Comparison of ENCODE assay signal across 1 cellular context in genomic region chr19:49890349-49891311, GRCh38.
TF ChIP-seq lines count a peak whose summit lies in the region.

No MANE protein-coding gene starts in this region.

TF ChIP-seq in WTC11, 78 proteins besides CTCF, POLR2A, EP300 and RAD21 (continued from another document and continues in another):
- TF ChIP-seq HMGXB4 (CRISPR knock-in tag; IDR thresholded peaks at IDR 0.05) (peak; percentile 88; the same call in 1 of the 2 replicates), SMAD4 (CRISPR knock-in tag; IDR thresholded peaks at IDR 0.05) (no peak), ZNF232 (CRISPR knock-in tag; IDR thresholded peaks at IDR 0.05) (peak; percentile 82; the same call in 1 of the 2 replicates), KAT7 (CRISPR knock-in tag; IDR thresholded peaks at IDR 0.05; ENCODE audit: borderline replicate concordance) (peak; percentile 76; the same call in 1 of the 2 replicates), ZNF317 (CRISPR knock-in tag; IDR thresholded peaks at IDR 0.05; ENCODE audit: borderline replicate concordance, low read depth) (no peak; the same call in 1 of the 2 replicates), NR2C2 (CRISPR knock-in tag; IDR thresholded peaks at IDR 0.05) (no peak), ATF6 (CRISPR knock-in tag; IDR thresholded peaks at IDR 0.05) (no peak), ZNF219 (CRISPR knock-in tag; IDR thresholded peaks at IDR 0.05; ENCODE audit: borderline replicate concordance) (no peak), MLX (CRISPR knock-in tag; IDR thresholded peaks at IDR 0.05) (no peak; the same call in 1 of the 2 replicates), ZNF281 (CRISPR knock-in tag; IDR thresholded peaks at IDR 0.05) (no peak; the same call in none of the 2 replicates), OVOL2 (CRISPR knock-in tag; IDR thresholded peaks at IDR 0.05; ENCODE audit: borderline replicate concordance) (no peak), ATF2 (CRISPR knock-in tag; IDR thresholded peaks at IDR 0.05; ENCODE audit: borderline replicate concordance, low read depth) (no peak), TEAD1 (CRISPR knock-in tag; IDR thresholded peaks at IDR 0.05) (peak; percentile 80; the same call in 1 of the 2 replicates), SMAD3 (CRISPR knock-in tag; IDR thresholded peaks at IDR 0.05; ENCODE audit: borderline replicate concordance) (peak; percentile 77; the same call in 1 of the 2 replicates), ZBTB43 (CRISPR knock-in tag; IDR thresholded peaks at IDR 0.05) (no peak; the same call in none of the 2 replicates), FOXJ3 (CRISPR knock-in tag; IDR thresholded peaks at IDR 0.05; ENCODE audit: borderline replicate concordance) (no peak), HMGA2 (CRISPR knock-in tag; IDR thresholded peaks at IDR 0.05) (no peak), MAX (CRISPR knock-in tag; IDR thresholded peaks at IDR 0.05) (peak; percentile 97), PREB (CRISPR knock-in tag; IDR thresholded peaks at IDR 0.05; ENCODE audit: borderline replicate concordance) (no peak), ZNF425 (CRISPR knock-in tag; conservative IDR thresholded peaks at IDR 0.05) (no peak), CREM (CRISPR knock-in tag; IDR thresholded peaks at IDR 0.05) (0 out of 2 replicates have a peak, but pooled peaks have one; percentile 68), ZNF671 (CRISPR knock-in tag; IDR thresholded peaks at IDR 0.05) (no peak; the same call in 1 of the 2 replicates), NFATC4 (CRISPR knock-in tag; IDR thresholded peaks at IDR 0.05) (no peak), ZNF416 (CRISPR knock-in tag; IDR thresholded peaks at IDR 0.05) (no peak), ZNF396 (CRISPR knock-in tag; IDR thresholded peaks at IDR 0.05; ENCODE audit: borderline replicate concordance) (no peak), NR1H2 (CRISPR knock-in tag; IDR thresholded peaks at IDR 0.05) (0 out of 2 replicates have a peak, but pooled peaks have one; percentile 67)
- TF ChIP-seq, protein P1, sequence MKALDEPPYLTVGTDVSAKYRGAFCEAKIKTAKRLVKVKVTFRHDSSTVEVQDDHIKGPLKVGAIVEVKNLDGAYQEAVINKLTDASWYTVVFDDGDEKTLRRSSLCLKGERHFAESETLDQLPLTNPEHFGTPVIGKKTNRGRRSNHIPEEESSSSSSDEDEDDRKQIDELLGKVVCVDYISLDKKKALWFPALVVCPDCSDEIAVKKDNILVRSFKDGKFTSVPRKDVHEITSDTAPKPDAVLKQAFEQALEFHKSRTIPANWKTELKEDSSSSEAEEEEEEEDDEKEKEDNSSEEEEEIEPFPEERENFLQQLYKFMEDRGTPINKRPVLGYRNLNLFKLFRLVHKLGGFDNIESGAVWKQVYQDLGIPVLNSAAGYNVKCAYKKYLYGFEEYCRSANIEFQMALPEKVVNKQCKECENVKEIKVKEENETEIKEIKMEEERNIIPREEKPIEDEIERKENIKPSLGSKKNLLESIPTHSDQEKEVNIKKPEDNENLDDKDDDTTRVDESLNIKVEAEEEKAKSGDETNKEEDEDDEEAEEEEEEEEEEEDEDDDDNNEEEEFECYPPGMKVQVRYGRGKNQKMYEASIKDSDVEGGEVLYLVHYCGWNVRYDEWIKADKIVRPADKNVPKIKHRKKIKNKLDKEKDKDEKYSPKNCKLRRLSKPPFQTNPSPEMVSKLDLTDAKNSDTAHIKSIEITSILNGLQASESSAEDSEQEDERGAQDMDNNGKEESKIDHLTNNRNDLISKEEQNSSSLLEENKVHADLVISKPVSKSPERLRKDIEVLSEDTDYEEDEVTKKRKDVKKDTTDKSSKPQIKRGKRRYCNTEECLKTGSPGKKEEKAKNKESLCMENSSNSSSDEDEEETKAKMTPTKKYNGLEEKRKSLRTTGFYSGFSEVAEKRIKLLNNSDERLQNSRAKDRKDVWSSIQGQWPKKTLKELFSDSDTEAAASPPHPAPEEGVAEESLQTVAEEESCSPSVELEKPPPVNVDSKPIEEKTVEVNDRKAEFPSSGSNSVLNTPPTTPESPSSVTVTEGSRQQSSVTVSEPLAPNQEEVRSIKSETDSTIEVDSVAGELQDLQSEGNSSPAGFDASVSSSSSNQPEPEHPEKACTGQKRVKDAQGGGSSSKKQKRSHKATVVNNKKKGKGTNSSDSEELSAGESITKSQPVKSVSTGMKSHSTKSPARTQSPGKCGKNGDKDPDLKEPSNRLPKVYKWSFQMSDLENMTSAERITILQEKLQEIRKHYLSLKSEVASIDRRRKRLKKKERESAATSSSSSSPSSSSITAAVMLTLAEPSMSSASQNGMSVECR (CRISPR knock-in tag; IDR thresholded peaks at IDR 0.05; ENCODE audit: borderline replicate concordance): peak; percentile 70; the same call in 1 of the 2 replicates
- TF ChIP-seq, protein P2, sequence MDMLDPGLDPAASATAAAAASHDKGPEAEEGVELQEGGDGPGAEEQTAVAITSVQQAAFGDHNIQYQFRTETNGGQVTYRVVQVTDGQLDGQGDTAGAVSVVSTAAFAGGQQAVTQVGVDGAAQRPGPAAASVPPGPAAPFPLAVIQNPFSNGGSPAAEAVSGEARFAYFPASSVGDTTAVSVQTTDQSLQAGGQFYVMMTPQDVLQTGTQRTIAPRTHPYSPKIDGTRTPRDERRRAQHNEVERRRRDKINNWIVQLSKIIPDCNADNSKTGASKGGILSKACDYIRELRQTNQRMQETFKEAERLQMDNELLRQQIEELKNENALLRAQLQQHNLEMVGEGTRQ (CRISPR knock-in tag; IDR thresholded peaks at IDR 0.05): no peak
- TF ChIP-seq, protein P3, sequence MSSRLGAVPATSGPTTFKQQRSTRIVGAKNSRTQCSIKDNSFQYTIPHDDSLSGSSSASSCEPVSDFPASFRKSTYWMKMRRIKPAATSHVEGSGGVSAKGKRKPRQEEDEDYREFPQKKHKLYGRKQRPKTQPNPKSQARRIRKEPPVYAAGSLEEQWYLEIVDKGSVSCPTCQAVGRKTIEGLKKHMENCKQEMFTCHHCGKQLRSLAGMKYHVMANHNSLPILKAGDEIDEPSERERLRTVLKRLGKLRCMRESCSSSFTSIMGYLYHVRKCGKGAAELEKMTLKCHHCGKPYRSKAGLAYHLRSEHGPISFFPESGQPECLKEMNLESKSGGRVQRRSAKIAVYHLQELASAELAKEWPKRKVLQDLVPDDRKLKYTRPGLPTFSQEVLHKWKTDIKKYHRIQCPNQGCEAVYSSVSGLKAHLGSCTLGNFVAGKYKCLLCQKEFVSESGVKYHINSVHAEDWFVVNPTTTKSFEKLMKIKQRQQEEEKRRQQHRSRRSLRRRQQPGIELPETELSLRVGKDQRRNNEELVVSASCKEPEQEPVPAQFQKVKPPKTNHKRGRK (CRISPR knock-in tag; IDR thresholded peaks at IDR 0.05; ENCODE audit: borderline replicate concordance): no peak
- TF ChIP-seq, protein P4, sequence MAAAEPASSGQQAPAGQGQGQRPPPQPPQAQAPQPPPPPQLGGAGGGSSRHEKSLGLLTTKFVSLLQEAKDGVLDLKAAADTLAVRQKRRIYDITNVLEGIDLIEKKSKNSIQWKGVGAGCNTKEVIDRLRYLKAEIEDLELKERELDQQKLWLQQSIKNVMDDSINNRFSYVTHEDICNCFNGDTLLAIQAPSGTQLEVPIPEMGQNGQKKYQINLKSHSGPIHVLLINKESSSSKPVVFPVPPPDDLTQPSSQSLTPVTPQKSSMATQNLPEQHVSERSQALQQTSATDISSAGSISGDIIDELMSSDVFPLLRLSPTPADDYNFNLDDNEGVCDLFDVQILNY (CRISPR knock-in tag; IDR thresholded peaks at IDR 0.05): peak; percentile 84
